In the genomic region with DNA sequence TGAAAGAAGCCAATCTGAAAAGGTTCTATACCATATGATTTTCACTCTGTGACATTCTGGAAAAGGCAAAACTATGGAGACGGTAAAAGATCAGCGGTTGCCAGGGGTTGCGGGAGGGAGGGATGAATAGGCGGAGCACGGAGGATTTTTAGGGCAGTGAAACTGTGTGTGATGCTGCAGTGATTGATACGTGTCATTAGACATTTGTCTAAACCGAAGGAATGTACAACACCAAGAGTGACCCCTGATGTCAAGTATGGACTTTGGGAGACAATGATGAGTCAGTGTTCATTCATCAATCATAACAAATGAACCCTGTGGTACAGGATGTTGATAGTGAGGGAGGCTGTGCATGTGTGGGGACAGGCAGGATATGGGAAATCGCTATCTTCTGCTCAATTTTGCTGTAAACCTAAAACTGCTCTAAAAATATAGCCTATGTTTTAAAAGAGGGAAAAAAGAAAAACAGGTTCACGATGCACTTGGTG, we compare ENCODE assay signal across 9 cellular contexts. TPM values are rescaled to one million over a fixed set of nuclear protein-coding genes. Genes with fewer than 3 reads are reported as not detected.
DNase-seq lines count a peak whose midpoint lies in the region; ATAC-seq and TF ChIP-seq lines count a peak whose summit lies in the region.
"Had no signal": no experiment of that assay in that cellular context is flagged by ENCODE, and none has a peak within 500 bp of the region (broad histone marks: within the 10 kb centered on the region; RNA-seq: fewer than 3 reads in every experiment).

No MANE protein-coding gene starts in this region.

- H3K36me3 Mint-ChIP-seq in stimulated activated naive B cell treated with anti-CD40 and anti-IgM and Interleukin-4, amounts not matched to agents 10 μg/mL and 1 μg/mL and 100 μg/mL, for 72 hours, result peaks cover 9 to 20% of the 10 kb centered on the region in 2 donors

- POLR2A ChIA-PET in HEK293 (lab: Yijun Ruan, JAX), result interaction anchor here (0.9 to 1.0 kb wide), 2 partner anchors 97 to 98 kb away, joined by 3 read pairs; a partner anchor contains a TSS

- H3K4me1 ChIP-seq in HEK293 (ENCODE audit: control insufficient read depth, insufficient read depth, low read length) (peaks cover 6% of the 10 kb centered on the region; the same call in 1 of the 2 replicates), adrenal gland (replicated peaks in 1 of 2) (peaks cover 71 to 90% of the 10 kb centered on the region in 2 donors)

- H3K4me1 Mint-ChIP-seq in stimulated activated naive B cell treated with anti-CD40 and anti-IgM and Interleukin-4, amounts not matched to agents 10 μg/mL and 1 μg/mL and 100 μg/mL, for 72 hours, result peaks cover 18 to 33% of the 10 kb centered on the region in 2 donors

- intact Hi-C loops in adrenal gland (cut with DNase I) (loop anchor here in 1 of 2 donors (5.0 kb wide), 1 partner anchor 96 kb away; a partner anchor contains a TSS), lower leg skin (cut with DNase I; ENCODE audit: low total_unique reads) (no loop called here)

- peak overlapping the region; percentile 57 for H3K27ac Mint-ChIP-seq in stimulated activated naive B cell treated with anti-CD40 and anti-IgM and Interleukin-4, amounts not matched to agents 10 μg/mL and 1 μg/mL and 100 μg/mL, for 72 hours

- H3K4me3 Mint-ChIP-seq in stimulated activated naive B cell treated with anti-CD40 and anti-IgM and Interleukin-4, amounts not matched to agents 10 μg/mL and 1 μg/mL and 100 μg/mL, for 72 hours, result no peak overlapping the region

- H3K9me3 ChIP-seq in HEK293 (ENCODE audit: control insufficient read depth, insufficient read depth, low read depth, low read length) (no peaks in the 10 kb centered on the region), adrenal gland (replicated peaks in 1 of 3) (no peaks in the 10 kb centered on the region)

- H3K27me3 ChIP-seq in adrenal gland, result no peaks in the 10 kb centered on the region

- H3K4me3 ChIP-seq in HEK293 (ENCODE audit: low read depth, low read length) (no peak overlapping the region), adrenal gland (no peak overlapping the region), lower leg skin (ENCODE audit: low read depth, poor library complexity, severe bottlenecking) (no peak overlapping the region)

- H3K36me3 ChIP-seq in HEK293 (ENCODE audit: control insufficient read depth in 2 of 2, insufficient read depth in 1 of 2, low read length in 2 of 2), result no peaks in the 10 kb centered on the region
- H3K36me3 ChIP-seq in adrenal gland (replicated peaks in 1 of 2), result no peaks in the 10 kb centered on the region

- no peaks in the 10 kb centered on the region for H3K9me3 Mint-ChIP-seq in stimulated activated naive B cell treated with anti-CD40 and anti-IgM and Interleukin-4, amounts not matched to agents 10 μg/mL and 1 μg/mL and 100 μg/mL, for 72 hours

- CTCF ChIA-PET in HEK293 (lab: Yijun Ruan, JAX), result interaction anchor here (0.6 to 0.9 kb wide), 3 partner anchors 13 to 357 kb away, joined by 3 to 5 read pairs (median 3); no protein-coding TSS in a partner anchor

- no peak for TF ChIP-seq CTCF in HEK293 (tag by site-specific recombination; IDR thresholded peaks at IDR 0.05)
- no peak for TF ChIP-seq CTCF in adrenal gland (IDR thresholded peaks at IDR 0.05)
- TF ChIP-seq CTCF in lower leg skin (IDR thresholded peaks at IDR 0.05), result no peak

- ATAC-seq in stimulated activated naive B cell treated with anti-CD40 and anti-IgM and Interleukin-4, amounts not matched to agents 10 μg/mL and 1 μg/mL and 100 μg/mL, for 72 hours (replicated peaks), result peak in 1 of 2 donors; percentile 8

- H3K27ac ChIP-seq in HEK293 (ENCODE audit: extremely low read depth, low read depth, low read length), result no peak overlapping the region
- H3K27ac ChIP-seq in adrenal gland, result peak overlapping the region; percentile 84 to 99 (median 91)

- DNase-seq in adrenal gland (peak in 1 of 7 donors; percentile 56), inferior parietal cortex (ENCODE audit: extremely low spot score) (peak; percentile 48), cortex of kidney (lab: John Stamatoyannopoulos, UW) (no peak), retina (no peak), NCI-H446 treated with DMSO at 0.1 percent for 48 hours (lab: John Stamatoyannopoulos, UW) (no peak), lower leg skin (ENCODE audit: low spot score in 2 of 2) (no peak)
- no peak for DNase-seq in stimulated activated naive B cell treated with anti-CD40 and anti-IgM and Interleukin-4, amounts not matched to agents 10 μg/mL and 1 μg/mL and 100 μg/mL, for 72 hours
- DNase-seq: activated gamma-delta T cell had no signal

- TF ChIP-seq POLR2A in adrenal gland (IDR thresholded peaks at IDR 0.05) (no peak), lower leg skin (IDR thresholded peaks at IDR 0.05) (no peak)

- no peaks in the 10 kb centered on the region for H3K27me3 Mint-ChIP-seq in stimulated activated naive B cell treated with anti-CD40 and anti-IgM and Interleukin-4, amounts not matched to agents 10 μg/mL and 1 μg/mL and 100 μg/mL, for 72 hours

- 24 to 36% (median 28%) methylated on average over 9 of the region's 9 CpGs for WGBS in adrenal gland, 4 donors
- 54 to 68% methylated on average over 9 of the region's 9 CpGs for WGBS in lower leg skin, 2 donors

TF ChIP-seq in HEK293, 187 proteins besides CTCF, POLR2A, EP300 and RAD21:
- TF ChIP-seq ZNF23 (tag by site-specific recombination; IDR thresholded peaks at IDR 0.05; ENCODE audit: borderline replicate concordance) (no peak), ZEB2 (tag by site-specific recombination; IDR thresholded peaks at IDR 0.05) (peak; percentile 23; the same call in 1 of the 2 replicates), ZNF366 (tag by site-specific recombination; conservative IDR thresholded peaks at IDR 0.05) (peak; percentile 69; the same call in 1 of the 2 replicates), ZNF777 (tag by site-specific recombination; IDR thresholded peaks at IDR 0.05; ENCODE audit: borderline replicate concordance) (no peak), SETDB1 (IDR thresholded peaks at IDR 0.05; ENCODE audit: insufficient read length, low read length) (no peak), ZNF544 (tag by site-specific recombination; IDR thresholded peaks at IDR 0.05) (no peak), ZBTB48 (tag by site-specific recombination; IDR thresholded peaks at IDR 0.05) (no peak), ZNF146 (tag by site-specific recombination; IDR thresholded peaks at IDR 0.05) (no peak), ZSCAN16 (tag by site-specific recombination; IDR thresholded peaks at IDR 0.05) (no peak), SP7 (tag by site-specific recombination; IDR thresholded peaks at IDR 0.05) (0 out of 2 replicates have a peak, but pooled peaks have one; percentile 15)
- TF ChIP-seq, protein P1, sequence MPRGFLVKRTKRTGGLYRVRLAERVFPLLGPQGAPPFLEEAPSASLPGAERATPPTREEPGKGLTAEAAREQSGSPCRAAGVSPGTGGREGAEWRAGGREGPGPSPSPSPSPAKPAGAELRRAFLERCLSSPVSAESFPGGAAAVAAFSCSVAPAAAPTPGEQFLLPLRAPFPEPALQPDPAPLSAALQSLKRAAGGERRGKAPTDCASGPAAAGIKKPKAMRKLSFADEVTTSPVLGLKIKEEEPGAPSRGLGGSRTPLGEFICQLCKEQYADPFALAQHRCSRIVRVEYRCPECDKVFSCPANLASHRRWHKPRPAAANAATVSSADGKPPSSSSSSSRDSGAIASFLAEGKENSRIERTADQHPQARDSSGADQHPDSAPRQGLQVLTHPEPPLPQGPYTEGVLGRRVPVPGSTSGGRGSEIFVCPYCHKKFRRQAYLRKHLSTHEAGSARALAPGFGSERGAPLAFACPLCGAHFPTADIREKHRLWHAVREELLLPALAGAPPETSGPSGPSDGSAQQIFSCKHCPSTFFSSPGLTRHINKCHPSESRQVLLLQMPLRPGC (tag by site-specific recombination; IDR thresholded peaks at IDR 0.05), result 0 out of 2 replicates have a peak, but pooled peaks have one; percentile 40
- TF ChIP-seq, protein P2, sequence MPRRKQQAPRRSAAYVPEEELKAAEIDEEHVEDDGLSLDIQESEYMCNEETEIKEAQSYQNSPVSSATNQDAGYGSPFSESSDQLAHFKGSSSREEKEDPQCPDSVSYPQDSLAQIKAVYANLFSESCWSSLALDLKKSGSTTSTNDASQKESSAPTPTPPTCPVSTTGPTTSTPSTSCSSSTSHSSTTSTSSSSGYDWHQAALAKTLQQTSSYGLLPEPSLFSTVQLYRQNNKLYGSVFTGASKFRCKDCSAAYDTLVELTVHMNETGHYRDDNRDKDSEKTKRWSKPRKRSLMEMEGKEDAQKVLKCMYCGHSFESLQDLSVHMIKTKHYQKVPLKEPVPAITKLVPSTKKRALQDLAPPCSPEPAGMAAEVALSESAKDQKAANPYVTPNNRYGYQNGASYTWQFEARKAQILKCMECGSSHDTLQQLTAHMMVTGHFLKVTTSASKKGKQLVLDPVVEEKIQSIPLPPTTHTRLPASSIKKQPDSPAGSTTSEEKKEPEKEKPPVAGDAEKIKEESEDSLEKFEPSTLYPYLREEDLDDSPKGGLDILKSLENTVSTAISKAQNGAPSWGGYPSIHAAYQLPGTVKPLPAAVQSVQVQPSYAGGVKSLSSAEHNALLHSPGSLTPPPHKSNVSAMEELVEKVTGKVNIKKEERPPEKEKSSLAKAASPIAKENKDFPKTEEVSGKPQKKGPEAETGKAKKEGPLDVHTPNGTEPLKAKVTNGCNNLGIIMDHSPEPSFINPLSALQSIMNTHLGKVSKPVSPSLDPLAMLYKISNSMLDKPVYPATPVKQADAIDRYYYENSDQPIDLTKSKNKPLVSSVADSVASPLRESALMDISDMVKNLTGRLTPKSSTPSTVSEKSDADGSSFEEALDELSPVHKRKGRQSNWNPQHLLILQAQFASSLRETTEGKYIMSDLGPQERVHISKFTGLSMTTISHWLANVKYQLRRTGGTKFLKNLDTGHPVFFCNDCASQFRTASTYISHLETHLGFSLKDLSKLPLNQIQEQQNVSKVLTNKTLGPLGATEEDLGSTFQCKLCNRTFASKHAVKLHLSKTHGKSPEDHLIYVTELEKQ (tag by site-specific recombination; IDR thresholded peaks at IDR 0.05; ENCODE audit: borderline replicate concordance), result peak; percentile 29; the same call in 1 of the 2 replicates

RNA-seq across cellular contexts. Expression of a gene that starts 34.4 kb away (rescaled TPM):
- 100 to 1,000 TPM; 108 to 410 (median 254) TPM for total RNA-seq in adrenal gland
- 100 to 1,000 TPM in 2 of 3 donors, 10 to 100 TPM in 1; 71.9 to 450 (median 103) TPM for polyA plus RNA-seq in adrenal gland
- 100 to 1,000 TPM in 1 of 4 donors, 10 to 100 TPM in 3; 62.9 to 114 (median 82.6) TPM for total RNA-seq in lower leg skin
